20 cellular contexts compared by ENCODE assay signal in genomic region chr18:617970-618504, GRCh38. TPM values are rescaled to one million over a fixed set of nuclear protein-coding genes. Genes with fewer than 3 reads are reported as not detected.
A peak's percentile ranks its signal among the peaks of the same experiment; 100 is the strongest.
DNase-seq lines count a peak whose midpoint lies in the region; ATAC-seq, FAIRE-seq and TF ChIP-seq lines count a peak whose summit lies in the region.
"Had no signal": no experiment of that assay in that cellular context is flagged by ENCODE, and none has a peak within 500 bp of the region (broad histone marks: within the 10 kb centered on the region; RNA-seq: fewer than 3 reads in every experiment).

No MANE protein-coding gene starts in this region.

- H3K27me3 ChIP-seq in K562 (ENCODE audit: control insufficient read depth in 2 of 2, insufficient read depth in 2 of 2, low read length in 2 of 2): peaks cover 0 to 5% of the 10 kb centered on the region in 2 experiments; a peak in 1 of 5 replicates
- H3K27me3 ChIP-seq: BLaER1 had no signal

- no peaks in the 10 kb centered on the region for H4K20me1 ChIP-seq in K562 (replicated peaks; ENCODE audit: control insufficient read depth, insufficient read depth, low read length)
- H4K20me1 ChIP-seq: BLaER1 had no signal

- no peak; a peak in 1 of 6 replicates for TF ChIP-seq CTCF in K562 (IDR thresholded peaks at IDR 0.05 in 2 of 3, conservative IDR thresholded peaks at IDR 0.05 in 1 of 3; ENCODE audit: insufficient read depth in 2 of 3, low read depth in 1 of 3, low read length in 3 of 3)

- BruUV-seq in K562 (replicated peaks; lab: Mats Ljungman, UMichigan): no TSS peak

- intact Hi-C loops in K562 (cut with micrococcal nuclease): loop anchor here (2.0 to 5.0 kb wide), 3 partner anchors 93 to 331 kb away; no protein-coding TSS in a partner anchor

- H3K4me3 ChIP-seq in K562: no peak overlapping the region
- H3K4me3 ChIP-seq: BLaER1, GM12878, GM23248 had no signal

- H2AFZ ChIP-seq in K562 (ENCODE audit: low read depth, low read length): peak overlapping the region; percentile 6
- H2AFZ ChIP-seq: GM23248 had no signal

- H3K9ac ChIP-seq in K562 (ENCODE audit: insufficient read depth in 1 of 2, low read depth in 2 of 2, low read length in 2 of 2): peak overlapping the region in 1 of 2 experiments; percentile 38; a peak in 1 of 4 replicates
- H3K9ac ChIP-seq: BLaER1, GM23248 had no signal

- peak; percentile 98 for FAIRE-seq in K562 (lab: Jason Lieb, UNC)
- FAIRE-seq: GM12878, GM18507, HepG2 had no signal

- ATAC-seq in K562 (peak; percentile 87), HG02623 (IDR thresholded peaks at IDR 0.05; ENCODE audit: unreplicated experiment) (no peak)
- ATAC-seq: GM12878, HepG2 had no signal

- WGBS in K562 (ENCODE audit: insufficient coverage, low coverage, missing lambda C conversion rate): 6% methylated on average over 13 of the region's 13 CpGs

- H3K9me1 ChIP-seq in K562 (ENCODE audit: control insufficient read depth, insufficient read depth, low read length): no peaks in the 10 kb centered on the region

- CTCF ChIA-PET in K562 (lab: Yijun Ruan, JAX; ENCODE audit: low intra/inter-chr PET ratio): no interaction called here

- no peaks in the 10 kb centered on the region for H3K9me3 ChIP-seq in K562 (replicated peaks; ENCODE audit: control insufficient read depth, insufficient read depth, low read depth, low read length)
- H3K9me3 ChIP-seq: BLaER1 had no signal

- POLR2A ChIA-PET in K562 (lab: Yijun Ruan, JAX): interaction anchor here (1.0 to 1.2 kb wide), 3 partner anchors 8 to 13 kb away, joined by 3 to 7 read pairs (median 3); no protein-coding TSS in a partner anchor

- peak; percentile 97 for TF ChIP-seq EP300 in K562 (IDR thresholded peaks at IDR 0.05; ENCODE audit: low read length)

- DNase-seq in NCI-H2171 treated with DMSO at 0.1 percent for 48 hours (lab: John Stamatoyannopoulos, UW) (peak; percentile 11), NCI-H2171 (lab: John Stamatoyannopoulos, UW) (no peak), HUDEP-2 (lab: John Stamatoyannopoulos, UW; ENCODE audit: unreplicated experiment in 76 of 76) (peak in 73 of 76 experiments; percentile 1 to 97 (median 62)), K562 (ENCODE audit: extremely low read depth in 1 of 4, low spot score in 3 of 4) (peak; percentile 85 to 92 (median 86)), hippocampal formation (lab: John Stamatoyannopoulos, UW) (no peak), NCI-H1048 (lab: John Stamatoyannopoulos, UW) (no peak)
- DNase-seq: 8988T; AML-193; Calu3; CD8-positive, alpha-beta memory T cell; DMS79; GM23248; H7 had no signal

- peak overlapping the region; percentile 8; the same call in 1 of the 2 replicates for H3K4me2 ChIP-seq in K562 (ENCODE audit: insufficient read depth, low read length)
- H3K4me2 ChIP-seq: BLaER1 had no signal

- peak overlapping the region; percentile 47; the same call in 2 of the 3 replicates for H3K27ac ChIP-seq in K562 (ENCODE audit: extremely low read depth, low read depth, low read length)
- H3K27ac ChIP-seq: BLaER1, GM23248 had no signal

- TF ChIP-seq POLR2A in K562 (conservative IDR thresholded peaks at IDR 0.05): no peak

- peaks cover 0 to 6% of the 10 kb centered on the region in 2 experiments; a peak in 3 of 5 replicates for H3K4me1 ChIP-seq in K562 (replicated peaks in 1 of 2; ENCODE audit: control insufficient read depth in 2 of 2, insufficient read depth in 2 of 2, low read length in 2 of 2)

- in situ Hi-C loops in K562 (cut with MboI): no loop called here

- H3K36me3 ChIP-seq in K562 (ENCODE audit: control insufficient read depth, insufficient read depth, low read length): no peaks in the 10 kb centered on the region
- H3K36me3 ChIP-seq: BLaER1 had no signal

- TF ChIP-seq RAD21 in K562 (CRISPR knock-in tag; conservative IDR thresholded peaks at IDR 0.05 in 1 of 2, IDR thresholded peaks at IDR 0.05 in 1 of 2): peak in 1 of 2 experiments; percentile 29; a peak in 2 of 4 replicates

- H3K79me2 ChIP-seq in K562 (ENCODE audit: control insufficient read depth, insufficient read depth, low read length): no peaks in the 10 kb centered on the region

TF ChIP-seq in K562, 482 proteins besides CTCF, POLR2A, EP300 and RAD21 (continues in another document):
- TF ChIP-seq ZNF23 (CRISPR knock-in tag; IDR thresholded peaks at IDR 0.05) (no peak), ETV5 (CRISPR knock-in tag; IDR thresholded peaks at IDR 0.05; ENCODE audit: low read depth) (peak; percentile 72), SMARCE1 (IDR thresholded peaks at IDR 0.05) (peak; percentile 95), FOXM1 (IDR thresholded peaks at IDR 0.05; ENCODE audit: low read depth) (peak; percentile 97), FOXM1 (CRISPR knock-in tag; IDR thresholded peaks at IDR 0.05; ENCODE audit: low read depth) (no peak), SAP30 (IDR thresholded peaks at IDR 0.05; ENCODE audit: borderline replicate concordance, insufficient read depth, low read depth, low read length, poor library complexity, severe bottlenecking) (no peak), ZKSCAN8 (CRISPR knock-in tag; IDR thresholded peaks at IDR 0.05) (peak; percentile 91), FUS (optimal IDR thresholded peaks at IDR 0.05; ENCODE audit: low read depth, low read length) (no peak), FOXJ3 (CRISPR knock-in tag; IDR thresholded peaks at IDR 0.05) (no peak), TRIM24 (IDR thresholded peaks at IDR 0.05) (peak; percentile 99), TFAM (CRISPR knock-in tag; conservative IDR thresholded peaks at IDR 0.05) (no peak), SMARCB1 (IDR thresholded peaks at IDR 0.05; ENCODE audit: insufficient read length, low read depth) (no peak), RBM25 (IDR thresholded peaks at IDR 0.05; ENCODE audit: low read depth, low read length, severe bottlenecking) (no peak)

RNA-seq across cellular contexts. Expression of gene CLUL1, which starts 21.2 kb away (rescaled TPM):
- total RNA-seq in K562 (2011; cell fraction: chromatin; rRNA removed; ENCODE audit: low replicate concordance): 0.16 and 2.2 TPM in 2 replicates
- total RNA-seq in K562 (2011; cell fraction: nucleolus; rRNA removed): 1.0 TPM in 1 of 2 replicates, not detected in the other
- total RNA-seq in K562 (2011; cell fraction: nucleoplasm; rRNA removed): 0.51 TPM in 1 of 2 replicates, not detected in the other
- total RNA-seq in K562 (2014; rRNA removed): 0.86 TPM in 1 of 2 replicates, not detected in the other
- 0.40 and 0.41 TPM in 2 replicates for total RNA-seq in K562 (2014; rRNA removed; fragmentation: Illumina TruSeq; extraction: Trizol)
- 0.76 TPM in 1 of 2 replicates, not detected in the other for total RNA-seq in K562 (2015; rRNA removed; fragmentation: Illumina TruSeq; extraction: Trizol)
- total RNA-seq in K562 (2021): not detected in 2 replicates
- 0.49 and 0.80 TPM in 2 replicates for polyA plus RNA-seq in K562 (2011; rRNA removed)
- polyA plus RNA-seq in K562 (2011; cell fraction: cytosol; rRNA removed): 0.09 and 0.27 TPM in 2 replicates
- 0.67 and 1.1 TPM in 2 replicates for polyA plus RNA-seq in K562 (2011; cell fraction: nucleus; rRNA removed)
- 0.43 and 0.54 TPM in 2 replicates for polyA plus RNA-seq in K562 (2012)
- polyA plus RNA-seq in K562 (2014; fragmentation: Illumina TruSeq; extraction: Trizol): 0.28 TPM in 1 of 2 replicates, not detected in the other
- polyA plus RNA-seq in K562 (2014; fragmentation: Nextera tagmentation; extraction: Ambion mirVana): under 1 TPM; 0.32 to 0.70 TPM
- polyA plus RNA-seq in K562 (2014; rRNA removed): 0.30 and 0.41 TPM in 2 replicates
- 0.84 and 1.3 TPM in 2 replicates for polyA minus RNA-seq in K562 (2011; rRNA and poly(A)+ RNA removed)
- polyA minus RNA-seq in K562 (2011; cell fraction: cytosol; rRNA and poly(A)+ RNA removed): not detected in 2 replicates
- 1.00 TPM in 1 of 2 replicates, not detected in the other for polyA minus RNA-seq in K562 (2011; cell fraction: nucleus; rRNA and poly(A)+ RNA removed)
- total RNA-seq: CD8-positive, alpha-beta memory T cell; GM12878; GM23248; H7; HepG2; HT-29 had no signal
- polyA plus RNA-seq: GM23248 had no signal

RNA-seq across cellular contexts. Expression of gene CETN1, which starts 37.9 kb away (rescaled TPM):
- total RNA-seq in K562 (2011; cell fraction: chromatin; rRNA removed; ENCODE audit: low replicate concordance): not detected in 2 replicates
- not detected in 2 replicates for total RNA-seq in K562 (2011; cell fraction: nucleolus; rRNA removed)
- total RNA-seq in K562 (2011; cell fraction: nucleoplasm; rRNA removed): not detected in 2 replicates
- total RNA-seq in K562 (2014; rRNA removed) (0.18 and 0.33 TPM in 2 replicates), K562 (2014; rRNA removed; fragmentation: Illumina TruSeq; extraction: Trizol) (not detected in 2 replicates), K562 (2015; rRNA removed; fragmentation: Illumina TruSeq; extraction: Trizol) (0.07 and 0.11 TPM in 2 replicates), K562 (2021) (0.16 TPM in 1 of 2 replicates, not detected in the other)
- polyA plus RNA-seq in K562 (2011; rRNA removed) (not detected in 2 replicates), K562 (2014; fragmentation: Illumina TruSeq; extraction: Trizol) (0.19 and 0.28 TPM in 2 replicates), K562 (2014; fragmentation: Nextera tagmentation; extraction: Ambion mirVana) (under 1 TPM; 0.11 to 0.34 TPM), K562 (2014; rRNA removed) (0.25 TPM in 1 of 2 replicates, not detected in the other)
- polyA plus RNA-seq in K562 (2011; cell fraction: cytosol; rRNA removed): not detected in 2 replicates
- not detected in 2 replicates for polyA plus RNA-seq in K562 (2011; cell fraction: nucleus; rRNA removed)
- 0.09 and 0.98 TPM in 2 replicates for polyA plus RNA-seq in K562 (2012)
- polyA minus RNA-seq in K562 (2011; rRNA and poly(A)+ RNA removed): not detected in 2 replicates
- polyA minus RNA-seq in K562 (2011; cell fraction: cytosol; rRNA and poly(A)+ RNA removed): not detected in 2 replicates
- not detected in 2 replicates for polyA minus RNA-seq in K562 (2011; cell fraction: nucleus; rRNA and poly(A)+ RNA removed)
- total RNA-seq: Calu3; CD8-positive, alpha-beta memory T cell; G401; GM12878; GM23248; H7; HepG2; HT-29 had no signal
- polyA plus RNA-seq: CD8-positive, alpha-beta memory T cell; GM12878; GM23248; HepG2 had no signal

RNA-seq across cellular contexts. Expression of gene TYMS, which starts 39.4 kb away (rescaled TPM):
- total RNA-seq in K562 (2011; cell fraction: chromatin; rRNA removed; ENCODE audit: low replicate concordance): 56.4 and 67.1 TPM in 2 replicates
- 67.0 and 72.2 TPM in 2 replicates for total RNA-seq in K562 (2011; cell fraction: nucleolus; rRNA removed)
- 71.0 and 81.6 TPM in 2 replicates for total RNA-seq in K562 (2011; cell fraction: nucleoplasm; rRNA removed)
- total RNA-seq in K562 (2014; rRNA removed) (137 and 138 TPM in 2 replicates), K562 (2014; rRNA removed; fragmentation: Illumina TruSeq; extraction: Trizol) (69.1 and 72.4 TPM in 2 replicates), K562 (2015; rRNA removed; fragmentation: Illumina TruSeq; extraction: Trizol) (83.4 and 88.8 TPM in 2 replicates), K562 (2021) (292 and 305 TPM in 2 replicates)
- polyA plus RNA-seq in K562 (2011; rRNA removed) (276 and 390 TPM in 2 replicates), K562 (2014; fragmentation: Illumina TruSeq; extraction: Trizol) (381 and 409 TPM in 2 replicates), K562 (2014; fragmentation: Nextera tagmentation; extraction: Ambion mirVana) (100 to 1,000 TPM; 168 to 175 TPM), K562 (2014; rRNA removed) (302 and 311 TPM in 2 replicates)
- polyA plus RNA-seq in K562 (2011; cell fraction: cytosol; rRNA removed): 377 and 398 TPM in 2 replicates
- 188 and 221 TPM in 2 replicates for polyA plus RNA-seq in K562 (2011; cell fraction: nucleus; rRNA removed)
- polyA plus RNA-seq in K562 (2012): 259 and 356 TPM in 2 replicates
- 346 and 403 TPM in 2 replicates for polyA minus RNA-seq in K562 (2011; rRNA and poly(A)+ RNA removed)
- polyA minus RNA-seq in K562 (2011; cell fraction: cytosol; rRNA and poly(A)+ RNA removed): 213 and 291 TPM in 2 replicates
- polyA minus RNA-seq in K562 (2011; cell fraction: nucleus; rRNA and poly(A)+ RNA removed): 40.8 and 82.9 TPM in 2 replicates

Comparison
In these comparisons a context has a peak if more than half of its experiments do, and no peak if none do; other contexts are left out.
1. DNase-seq: peak in NCI-H2171 treated with DMSO at 0.1 percent for 48 hours (single experiment), HUDEP-2 (73 of 76) and K562 (4 of 4); none in NCI-H2171 (single experiment), hippocampal formation (0 of 2) and NCI-H1048 (single experiment).